In genomic region chr1:117782056-117782455, GRCh38 we compare ENCODE assay signal across 20 cellular contexts.
DNase-seq lines count a peak whose midpoint lies in the region; ATAC-seq, FAIRE-seq and TF ChIP-seq lines count a peak whose summit lies in the region.
"Had no signal": no experiment of that assay in that cellular context is flagged by ENCODE, and none has a peak within 500 bp of the region (broad histone marks: within the 10 kb centered on the region; RNA-seq: fewer than 3 reads in every experiment).

No MANE protein-coding gene starts in this region.

- H3K4me3 ChIP-seq in right cardiac atrium (ENCODE audit: low read length) (no peak overlapping the region), parathyroid adenoma (ENCODE audit: low read depth, low read length) (no peak overlapping the region)
- H3K4me3 ChIP-seq: BLaER1, PC-9, SK-N-MC had no signal

- intact Hi-C loops in Right ventricle myocardium inferior (cut with DNase I) (no loop called here), left cardiac atrium (cut with DNase I) (no loop called here), right cardiac atrium (cut with DNase I) (no loop called here)

- H3K27me3 Mint-ChIP-seq in activated CD4-positive, alpha-beta memory T cell treated with anti-CD3 and anti-CD28 coated beads, Interleukin-2, amount 10 ng/mL, durations not matched to agents 7 days and 5 days: peaks cover 2% of the 10 kb centered on the region

- H3K9me3 ChIP-seq in right cardiac atrium (ENCODE audit: control insufficient read depth, low read length): no peaks in the 10 kb centered on the region
- no peaks in the 10 kb centered on the region for H3K9me3 ChIP-seq in parathyroid adenoma (ENCODE audit: control insufficient read depth, low read length)
- H3K9me3 ChIP-seq: BLaER1 had no signal

- POLR2A ChIA-PET in activated CD4-positive, alpha-beta memory T cell treated with anti-CD3 and anti-CD28 coated beads, Interleukin-2, amount 10 ng/mL, durations not matched to agents 7 days and 5 days (lab: Charles Lee): no interaction called here

- no peaks in the 10 kb centered on the region for H3K9me3 Mint-ChIP-seq in activated CD4-positive, alpha-beta memory T cell treated with anti-CD3 and anti-CD28 coated beads, Interleukin-2, amount 10 ng/mL, durations not matched to agents 7 days and 5 days
- H3K9me3 Mint-ChIP-seq: CD8-positive, alpha-beta T cell; HFFc6 had no signal

- no peak for FAIRE-seq in GM19239 (lab: Jason Lieb, UNC)
- FAIRE-seq: D721Med, G401.6 had no signal

- no peaks in the 10 kb centered on the region for H3K79me2 ChIP-seq in parathyroid adenoma

- peak overlapping the region; percentile 18 for H2AFZ ChIP-seq in parathyroid adenoma
- H2AFZ ChIP-seq: PC-9 had no signal

- CTCF ChIA-PET in activated CD4-positive, alpha-beta memory T cell treated with anti-CD3 and anti-CD28 coated beads, Interleukin-2, amount 10 ng/mL, durations not matched to agents 7 days and 5 days (lab: Charles Lee): no interaction called here

- ATAC-seq in Right ventricle myocardium inferior (peak; percentile 63), left cardiac atrium (no peak), right cardiac atrium (peak; percentile 28 to 54), HG03460 (IDR thresholded peaks at IDR 0.05; ENCODE audit: unreplicated experiment) (no peak)
- ATAC-seq: CD8-positive, alpha-beta T cell had no signal

- H3K36me3 ChIP-seq in parathyroid adenoma (ENCODE audit: control insufficient read depth, insufficient read depth, low read length): no peaks in the 10 kb centered on the region
- H3K36me3 ChIP-seq: BLaER1 had no signal

- no peak overlapping the region for H3K27ac Mint-ChIP-seq in activated CD4-positive, alpha-beta memory T cell treated with anti-CD3 and anti-CD28 coated beads, Interleukin-2, amount 10 ng/mL, durations not matched to agents 7 days and 5 days
- H3K27ac Mint-ChIP-seq: CD8-positive, alpha-beta T cell; HFFc6 had no signal

- H3K27me3 ChIP-seq in right cardiac atrium (ENCODE audit: control insufficient read depth, insufficient read depth) (no peaks in the 10 kb centered on the region), parathyroid adenoma (ENCODE audit: control insufficient read depth, insufficient read depth, low read length) (no peaks in the 10 kb centered on the region)
- H3K27me3 ChIP-seq: BLaER1 had no signal

- peaks cover 6% of the 10 kb centered on the region for H3K4me1 Mint-ChIP-seq in activated CD4-positive, alpha-beta memory T cell treated with anti-CD3 and anti-CD28 coated beads, Interleukin-2, amount 10 ng/mL, durations not matched to agents 7 days and 5 days

- H3K27ac ChIP-seq in right cardiac atrium (ENCODE audit: low read length) (no peak overlapping the region), parathyroid adenoma (no peak overlapping the region)
- H3K27ac ChIP-seq: BLaER1, KMS-11, PC-9, SK-N-MC had no signal

- no peak for DNase-seq in Right ventricle myocardium inferior (ENCODE audit: missing footprints)
- no peak for DNase-seq in left cardiac atrium
- peak; percentile 22 for DNase-seq in NCI-H82 treated with DMSO at 0.1 percent for 48 hours (lab: John Stamatoyannopoulos, UW; ENCODE audit: unreplicated experiment)
- DNase-seq in right cardiac atrium: no peak
- no peak for DNase-seq in GM19239 (ENCODE audit: insufficient read length, low spot score)
- DNase-seq in activated CD4-positive, alpha-beta memory T cell treated with anti-CD3 and anti-CD28 coated beads, Interleukin-2, amount 10 ng/mL, durations not matched to agents 7 days and 5 days: no peak
- DNase-seq: CD8-positive, alpha-beta T cell; DND-41; HFFc6; NCI-H1092; NCI-H146; NCI-H226; PC-9 had no signal

- H3K4me1 ChIP-seq in right cardiac atrium (ENCODE audit: control insufficient read depth, insufficient read depth, low read length) (no peaks in the 10 kb centered on the region), parathyroid adenoma (no peaks in the 10 kb centered on the region)
- H3K4me1 ChIP-seq: BLaER1 had no signal

- no peak for TF ChIP-seq CTCF in parathyroid adenoma (IDR thresholded peaks at IDR 0.05)

- no peaks in the 10 kb centered on the region for H3K36me3 Mint-ChIP-seq in activated CD4-positive, alpha-beta memory T cell treated with anti-CD3 and anti-CD28 coated beads, Interleukin-2, amount 10 ng/mL, durations not matched to agents 7 days and 5 days (ENCODE audit: low read depth)
- H3K36me3 Mint-ChIP-seq: CD8-positive, alpha-beta T cell had no signal

- H3K4me3 Mint-ChIP-seq in activated CD4-positive, alpha-beta memory T cell treated with anti-CD3 and anti-CD28 coated beads, Interleukin-2, amount 10 ng/mL, durations not matched to agents 7 days and 5 days: no peak overlapping the region
- H3K4me3 Mint-ChIP-seq: CD8-positive, alpha-beta T cell; HFFc6 had no signal

- WGBS in right cardiac atrium: 40% methylated on average over 4 of the region's 4 CpGs

- H3K4me2 ChIP-seq in parathyroid adenoma (ENCODE audit: low read length): no peak overlapping the region
- H3K4me2 ChIP-seq: BLaER1, KMS-11, PC-9 had no signal

- no peak overlapping the region for H3K9ac ChIP-seq in parathyroid adenoma
- H3K9ac ChIP-seq: BLaER1, KMS-11 had no signal

Comparison
In these comparisons a context has a peak if more than half of its experiments do, and no peak if none do; other contexts are left out.
1. ATAC-seq: peak in Right ventricle myocardium inferior (single experiment) and right cardiac atrium (2 of 2); none in left cardiac atrium (0 of 2) and HG03460 (single experiment).